ENCODE assay signal across 8 cellular contexts in the genomic region with DNA sequence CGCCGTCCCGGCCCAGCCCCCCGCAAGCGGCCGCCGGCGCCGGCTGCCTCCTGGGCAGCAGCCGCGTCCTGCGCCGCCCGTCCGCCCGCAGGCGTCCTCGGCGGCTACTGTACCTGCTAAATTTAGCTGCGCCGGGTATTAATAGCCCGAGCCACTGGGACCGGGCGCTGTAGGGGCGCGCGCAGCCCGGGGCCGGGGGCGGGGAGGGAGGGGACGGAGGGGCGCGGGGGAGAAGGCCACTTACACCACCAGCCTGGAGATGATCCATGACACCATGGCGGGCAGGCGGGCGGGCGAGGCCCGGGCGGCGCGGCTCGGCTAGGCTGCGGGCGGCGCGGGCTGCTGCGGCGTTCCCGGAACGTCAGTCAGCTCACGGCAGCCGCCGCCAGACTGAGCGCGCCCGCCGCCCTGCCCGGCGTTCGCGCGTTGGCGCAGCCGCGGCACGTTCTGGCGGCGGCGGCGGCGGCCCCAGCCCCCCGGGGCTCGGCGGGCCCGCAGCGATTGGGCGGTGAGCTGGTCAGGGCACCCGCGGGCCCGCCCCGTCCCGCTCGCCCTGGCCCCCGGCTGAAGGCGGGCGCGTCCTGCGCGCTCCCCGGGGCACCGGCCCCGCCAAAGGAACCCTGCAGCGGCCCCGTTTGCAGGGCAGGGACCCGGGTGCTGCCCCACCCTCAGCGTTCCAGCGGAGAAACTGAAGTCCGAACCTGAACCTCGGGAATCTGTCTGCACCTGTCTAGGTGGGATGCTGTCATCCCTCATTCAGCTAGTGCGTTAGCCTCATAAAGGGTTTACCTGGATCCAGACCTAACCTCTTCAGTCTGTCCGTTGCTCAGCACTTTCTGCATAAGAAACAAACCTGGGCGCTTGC. TPM values are rescaled to one million over a fixed set of nuclear protein-coding genes. Genes with fewer than 3 reads are reported as not detected.
DNase-seq lines count a peak whose midpoint lies in the region; ATAC-seq lines count a peak whose summit lies in the region.

Gene REEP1, minus strand, starts transcription at position 392 of the 865 bp plus-strand sequence. Its CDS starts 116 bp downstream, at position 276.

- H3K27me3 Mint-ChIP-seq in activated naive CD8-positive, alpha-beta T cell treated with anti-CD3 and anti-CD28 coated beads for 36 hours, result peaks cover 70% of the 10 kb centered on the region

- H3K27ac ChIP-seq in right cardiac atrium (ENCODE audit: low read length) (peak within 1 kb of the TSS; percentile 61), rectal smooth muscle tissue (ENCODE audit: low read depth, low read length) (peak within 1 kb of the TSS; percentile 79)

- H3K27me3 ChIP-seq in MG63 (peaks cover 22% of the 10 kb centered on the region), right cardiac atrium (ENCODE audit: control insufficient read depth, insufficient read depth) (no peaks in the 10 kb centered on the region), rectal smooth muscle tissue (ENCODE audit: control insufficient read depth, insufficient read depth, low read length) (no peaks in the 10 kb centered on the region)

- peaks cover 9% of the 10 kb centered on the region for H3K4me1 ChIP-seq in right cardiac atrium (ENCODE audit: control insufficient read depth, insufficient read depth, low read length)
- H3K4me1 ChIP-seq in rectal smooth muscle tissue (ENCODE audit: control insufficient read depth, insufficient read depth, low read length), result peaks cover 3% of the 10 kb centered on the region

- H3K9me3 Mint-ChIP-seq in activated naive CD8-positive, alpha-beta T cell treated with anti-CD3 and anti-CD28 coated beads for 36 hours, result peaks cover 12% of the 10 kb centered on the region

- no peak within 1 kb of the TSS for H3K27ac Mint-ChIP-seq in activated naive CD8-positive, alpha-beta T cell treated with anti-CD3 and anti-CD28 coated beads for 36 hours

- ATAC-seq in right cardiac atrium (peak; percentile 77 to 84), HG03045 (IDR thresholded peaks at IDR 0.05; ENCODE audit: unreplicated experiment) (no peak), HG02623 (IDR thresholded peaks at IDR 0.05; ENCODE audit: unreplicated experiment) (no peak)

- peak within 1 kb of the TSS; percentile 78 for H3K4me3 Mint-ChIP-seq in activated naive CD8-positive, alpha-beta T cell treated with anti-CD3 and anti-CD28 coated beads for 36 hours

- H3K4me3 ChIP-seq in MG63 (peak within 1 kb of the TSS; percentile 39), right cardiac atrium (ENCODE audit: low read length) (peak within 1 kb of the TSS; percentile 68), rectal smooth muscle tissue (ENCODE audit: low read length) (peak within 1 kb of the TSS; percentile 64)

- no peaks in the 10 kb centered on the region for H3K36me3 ChIP-seq in MG63
- no peaks in the 10 kb centered on the region for H3K36me3 ChIP-seq in rectal smooth muscle tissue (ENCODE audit: control insufficient read depth, insufficient read depth, low read length)

- H3K9me3 ChIP-seq in MG63 (peaks cover 3% of the 10 kb centered on the region; the same call in 1 of the 2 replicates), right cardiac atrium (ENCODE audit: control insufficient read depth, low read length) (no peaks in the 10 kb centered on the region)

- peaks cover 11% of the 10 kb centered on the region for H3K4me1 Mint-ChIP-seq in activated naive CD8-positive, alpha-beta T cell treated with anti-CD3 and anti-CD28 coated beads for 36 hours

- intact Hi-C loops in right cardiac atrium (cut with DNase I), result no loop called here

- 1% methylated on average over 102 of the region's 102 CpGs for WGBS in right cardiac atrium

- no peaks in the 10 kb centered on the region for H3K36me3 Mint-ChIP-seq in activated naive CD8-positive, alpha-beta T cell treated with anti-CD3 and anti-CD28 coated beads for 36 hours

- H3K9ac ChIP-seq in rectal smooth muscle tissue (ENCODE audit: low read length), result no peak within 1 kb of the TSS

- peak; percentile 15 for DNase-seq in DMS153 treated with DMSO at 0.1 percent for 48 hours (lab: John Stamatoyannopoulos, UW; ENCODE audit: unreplicated experiment)
- no peak for DNase-seq in DMS153 (lab: John Stamatoyannopoulos, UW)
- peak; percentile 37 for DNase-seq in MG63
- peak; percentile 44 for DNase-seq in activated naive CD8-positive, alpha-beta T cell treated with anti-CD3 and anti-CD28 coated beads for 36 hours
- peak; percentile 34 to 71 (median 66) for DNase-seq in right cardiac atrium

RNA-seq across cellular contexts. Expression of gene REEP1, which starts in this region (rescaled TPM):
- 0.95 and 2.7 TPM in 2 replicates for total RNA-seq in MG63 (2014; rRNA removed; shearing (Covaris generic); ENCODE audit: low replicate concordance)
- under 1 TPM; 0.20 to 0.25 TPM for total RNA-seq in activated naive CD8-positive, alpha-beta T cell treated with anti-CD3 and anti-CD28 coated beads for 36 hours
- total RNA-seq in right cardiac atrium, result 10 to 100 TPM; 22.5 to 34.4 (median 26.7) TPM
- polyA plus RNA-seq in right cardiac atrium, result 16.5 TPM

Comparison
In these comparisons a context has a peak if more than half of its experiments do, and no peak if none do; other contexts are left out.
1. Peak in DNase-seq in activated naive CD8-positive, alpha-beta T cell treated with anti-CD3 and anti-CD28 coated beads for 36 hours; RNA of the gene not detected or under 1 TPM.
2. ATAC-seq: peak in right cardiac atrium (2 of 2); none in HG03045 (single experiment) and HG02623 (single experiment).
3. Peak in every context shown above with its lines, with median percentiles within 50 percentile points of each other: H3K4me3 ChIP-seq.